22 cellular contexts compared by ENCODE assay signal in the genomic region with DNA sequence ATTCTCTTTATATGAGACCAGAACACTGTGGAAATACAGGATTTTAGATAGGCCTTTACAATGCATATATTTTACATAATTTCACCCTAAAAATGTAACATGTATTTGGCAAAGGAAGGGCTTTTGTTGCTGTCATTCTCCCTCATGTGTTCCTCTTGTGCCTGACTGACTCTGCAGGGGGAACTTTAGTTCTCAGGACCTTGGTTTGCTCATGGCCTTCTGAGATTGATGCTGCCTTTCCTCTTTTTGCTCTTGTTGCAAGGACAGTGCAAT.
DNase-seq lines count a peak whose midpoint lies in the region; ATAC-seq and TF ChIP-seq lines count a peak whose summit lies in the region.
"Had no signal": no experiment of that assay in that cellular context is flagged by ENCODE, and none has a peak within 500 bp of the region (broad histone marks: within the 10 kb centered on the region; RNA-seq: fewer than 3 reads in every experiment).

No MANE protein-coding gene starts in this region.

- H3F3A ChIP-seq in neural progenitor cell (ENCODE audit: low read depth): peaks cover 17% of the 10 kb centered on the region

- H3K4me1 Mint-ChIP-seq in neural progenitor cell: peaks cover 17% of the 10 kb centered on the region
- H3K4me1 Mint-ChIP-seq in Caco-2 (ENCODE audit: low read depth, unreplicated experiment): peaks cover 7% of the 10 kb centered on the region
- H3K4me1 Mint-ChIP-seq: CD4-positive, CD25-positive, alpha-beta regulatory T cell had no signal

- H3K9ac ChIP-seq in neural progenitor cell: no peak overlapping the region
- H3K9ac ChIP-seq: GM23248 had no signal

- H3K27me3 ChIP-seq in neural progenitor cell (no peaks in the 10 kb centered on the region), upper lobe of right lung (no peaks in the 10 kb centered on the region), Caco-2 (replicated peaks; ENCODE audit: control insufficient read depth, insufficient read depth, low read length) (no peaks in the 10 kb centered on the region)
- H3K27me3 ChIP-seq: MG63, SJCRH30 had no signal

- H3K4me2 ChIP-seq in neural progenitor cell: peak overlapping the region; percentile 48

- peak; percentile 72 for ATAC-seq in upper lobe of right lung
- ATAC-seq: GM12878, Panc1 had no signal

- H4K20me1 ChIP-seq in neural progenitor cell (ENCODE audit: low read depth): no peaks in the 10 kb centered on the region

- peaks cover 18% of the 10 kb centered on the region for H3K4me1 ChIP-seq in neural progenitor cell
- H3K4me1 ChIP-seq in upper lobe of right lung: peaks cover 13% of the 10 kb centered on the region
- no peaks in the 10 kb centered on the region for H3K4me1 ChIP-seq in Caco-2

- H3K27me3 Mint-ChIP-seq in neural progenitor cell (ENCODE audit: insufficient read depth, low read depth) (peaks cover 2% of the 10 kb centered on the region), Caco-2 (ENCODE audit: insufficient read depth, unreplicated experiment) (no peaks in the 10 kb centered on the region)

- H3K27ac Mint-ChIP-seq in neural progenitor cell: no peak overlapping the region
- no peak overlapping the region for H3K27ac Mint-ChIP-seq in Caco-2 (ENCODE audit: unreplicated experiment)
- H3K27ac Mint-ChIP-seq: CD4-positive, CD25-positive, alpha-beta regulatory T cell; IgD-negative memory B cell had no signal

- POLR2A ChIA-PET in Caco-2 (lab: Charles Lee): no interaction called here

- H3K4me3 ChIP-seq in choroid plexus epithelial cell (ENCODE audit: low read depth, low read length): no peak overlapping the region
- H3K4me3 ChIP-seq in neural progenitor cell: no peak overlapping the region
- H3K4me3 ChIP-seq in upper lobe of right lung: no peak overlapping the region
- no peak overlapping the region for H3K4me3 ChIP-seq in Caco-2 (ENCODE audit: low read depth, low read length)
- H3K4me3 ChIP-seq: GM12878, GM23248, MG63, SJCRH30 had no signal

- peak overlapping the region; percentile 72 for H3K27ac ChIP-seq in neural progenitor cell
- H3K27ac ChIP-seq in upper lobe of right lung: no peak overlapping the region
- H3K27ac ChIP-seq: GM23248, SJCRH30 had no signal

- peak; percentile 64 for DNase-seq in choroid plexus epithelial cell (ENCODE audit: low read depth)
- peak; percentile 39 for DNase-seq in inferior parietal cortex (ENCODE audit: extremely low spot score)
- no peak for DNase-seq in neural progenitor cell (ENCODE audit: low spot score)
- no peak for DNase-seq in upper lobe of right lung
- DNase-seq in NCI-H1105 treated with DMSO at 0.1 percent for 48 hours (lab: John Stamatoyannopoulos, UW): no peak
- DNase-seq in activated effector memory CD4-positive, alpha-beta T cell treated with anti-CD3 and anti-CD28 coated beads, Interleukin-2, amount 50 U/mL, for 16 hours: no peak
- DNase-seq in Caco-2: no peak
- DNase-seq: ACHN; CD4-positive, CD25-positive, alpha-beta regulatory T cell; DMS153; GM23248; HCEC 1CT; Karpas-422; MG63; NCI-H1048; NCI-H1436 treated with DMSO at 0.1 percent for 48 hours; NCI-H2029; NCI-H345; SJCRH30 had no signal

- H3K4me3 Mint-ChIP-seq in neural progenitor cell: no peak overlapping the region
- H3K4me3 Mint-ChIP-seq in Caco-2 (ENCODE audit: unreplicated experiment): no peak overlapping the region
- H3K4me3 Mint-ChIP-seq: CD4-positive, CD25-positive, alpha-beta regulatory T cell; IgD-negative memory B cell had no signal

- H3K36me3 ChIP-seq in neural progenitor cell (no peaks in the 10 kb centered on the region), upper lobe of right lung (no peaks in the 10 kb centered on the region), Caco-2 (ENCODE audit: control insufficient read depth, insufficient read depth, low read length) (no peaks in the 10 kb centered on the region)
- H3K36me3 ChIP-seq: MG63, SJCRH30 had no signal

- intact Hi-C loops in upper lobe of right lung (cut with DNase I) (no loop called here), Caco-2 (cut with micrococcal nuclease; ENCODE audit: unreplicated experiment) (no loop called here)

- CTCF ChIA-PET in Caco-2 (lab: Charles Lee): no interaction called here

- no peak overlapping the region for H2AFZ ChIP-seq in neural progenitor cell (replicated peaks)
- H2AFZ ChIP-seq: GM23248 had no signal

- no peak for TF ChIP-seq CTCF in choroid plexus epithelial cell (conservative IDR thresholded peaks at IDR 0.05; ENCODE audit: low read depth, low read length)
- no peak for TF ChIP-seq CTCF in neural progenitor cell (IDR thresholded peaks at IDR 0.05)
- no peak for TF ChIP-seq CTCF in upper lobe of right lung (IDR thresholded peaks at IDR 0.05)
- no peak for TF ChIP-seq CTCF in Caco-2 (IDR thresholded peaks at IDR 0.05; ENCODE audit: insufficient read depth in 1 of 2, low read depth in 1 of 2, low read length in 1 of 2, severe bottlenecking in 1 of 2, unreplicated experiment in 1 of 2)

- H3K79me2 ChIP-seq in neural progenitor cell (ENCODE audit: low read depth): peaks cover 30% of the 10 kb centered on the region

- BruUV-seq in Caco-2 (replicated peaks; lab: Mats Ljungman, UMichigan): no TSS peak

- H3K9me3 ChIP-seq in neural progenitor cell (ENCODE audit: low read depth) (no peaks in the 10 kb centered on the region), upper lobe of right lung (no peaks in the 10 kb centered on the region), Caco-2 (no peaks in the 10 kb centered on the region)
- H3K9me3 ChIP-seq: MG63, SJCRH30 had no signal

- peaks cover 12% of the 10 kb centered on the region for H3K36me3 Mint-ChIP-seq in neural progenitor cell
- H3K36me3 Mint-ChIP-seq in Caco-2 (ENCODE audit: insufficient read depth, unreplicated experiment): peaks cover 6% of the 10 kb centered on the region
- H3K36me3 Mint-ChIP-seq: CD4-positive, CD25-positive, alpha-beta regulatory T cell; IgD-negative memory B cell had no signal

- peaks cover 7% of the 10 kb centered on the region for H3K9me3 Mint-ChIP-seq in neural progenitor cell
- no peaks in the 10 kb centered on the region for H3K9me3 Mint-ChIP-seq in Caco-2 (ENCODE audit: unreplicated experiment)
- H3K9me3 Mint-ChIP-seq: IgD-negative memory B cell had no signal

Comparison
In these comparisons a context has a peak if more than half of its experiments do, and no peak if none do; other contexts are left out.
1. DNase-seq: peak in choroid plexus epithelial cell (single experiment) and inferior parietal cortex (single experiment); none in neural progenitor cell (single experiment), upper lobe of right lung (single experiment), NCI-H1105 treated with DMSO at 0.1 percent for 48 hours (single experiment), activated effector memory CD4-positive, alpha-beta T cell treated with anti-CD3 and anti-CD28 coated beads, Interleukin-2, amount 50 U/mL, for 16 hours (single experiment) and Caco-2 (0 of 2).